Comparison of ENCODE assay signal across 1 cellular context in genomic region chr19:32828139-32828538, GRCh38.
TF ChIP-seq lines count a peak whose summit lies in the region.

No MANE protein-coding gene starts in this region.

TF ChIP-seq in HepG2, 621 proteins besides CTCF, POLR2A, EP300 and RAD21:
- TF ChIP-seq PATZ1 (CRISPR knock-in tag; IDR thresholded peaks at IDR 0.05) = peak; percentile 51; the same call in 1 of the 2 replicates
- TF ChIP-seq CREBL2 (CRISPR knock-in tag; IDR thresholded peaks at IDR 0.05; ENCODE audit: borderline replicate concordance) = no peak
